In genomic region chr4:134328741-134329140, GRCh38 we compare ENCODE assay signal across 1 cellular context.
TF ChIP-seq lines count a peak whose summit lies in the region.

No MANE protein-coding gene starts in this region.

TF ChIP-seq in SK-N-SH treated with all-trans-retinoic acid at 6 μM for 48 hours, 23 proteins besides CTCF, POLR2A, EP300 and RAD21 (continued from another document):
- TF ChIP-seq RARB (CRISPR knock-in tag; IDR thresholded peaks at IDR 0.05) (no peak), TOX (CRISPR knock-in tag; IDR thresholded peaks at IDR 0.05; ENCODE audit: borderline replicate concordance) (no peak), OSR1 (CRISPR knock-in tag; IDR thresholded peaks at IDR 0.05) (no peak), CSDC2 (CRISPR knock-in tag; IDR thresholded peaks at IDR 0.05) (no peak), ZFP3 (CRISPR knock-in tag; IDR thresholded peaks at IDR 0.05) (no peak), ISL1 (CRISPR knock-in tag; IDR thresholded peaks at IDR 0.05) (no peak)
- TF ChIP-seq, protein P1, sequence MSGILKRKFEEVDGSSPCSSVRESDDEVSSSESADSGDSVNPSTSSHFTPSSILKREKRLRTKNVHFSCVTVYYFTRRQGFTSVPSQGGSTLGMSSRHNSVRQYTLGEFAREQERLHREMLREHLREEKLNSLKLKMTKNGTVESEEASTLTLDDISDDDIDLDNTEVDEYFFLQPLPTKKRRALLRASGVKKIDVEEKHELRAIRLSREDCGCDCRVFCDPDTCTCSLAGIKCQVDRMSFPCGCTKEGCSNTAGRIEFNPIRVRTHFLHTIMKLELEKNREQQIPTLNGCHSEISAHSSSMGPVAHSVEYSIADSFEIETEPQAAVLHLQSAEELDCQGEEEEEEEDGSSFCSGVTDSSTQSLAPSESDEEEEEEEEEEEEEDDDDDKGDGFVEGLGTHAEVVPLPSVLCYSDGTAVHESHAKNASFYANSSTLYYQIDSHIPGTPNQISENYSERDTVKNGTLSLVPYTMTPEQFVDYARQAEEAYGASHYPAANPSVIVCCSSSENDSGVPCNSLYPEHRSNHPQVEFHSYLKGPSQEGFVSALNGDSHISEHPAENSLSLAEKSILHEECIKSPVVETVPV (CRISPR knock-in tag; IDR thresholded peaks at IDR 0.05) = no peak
